Comparison of ENCODE assay signal across 8 cellular contexts in the genomic region with DNA sequence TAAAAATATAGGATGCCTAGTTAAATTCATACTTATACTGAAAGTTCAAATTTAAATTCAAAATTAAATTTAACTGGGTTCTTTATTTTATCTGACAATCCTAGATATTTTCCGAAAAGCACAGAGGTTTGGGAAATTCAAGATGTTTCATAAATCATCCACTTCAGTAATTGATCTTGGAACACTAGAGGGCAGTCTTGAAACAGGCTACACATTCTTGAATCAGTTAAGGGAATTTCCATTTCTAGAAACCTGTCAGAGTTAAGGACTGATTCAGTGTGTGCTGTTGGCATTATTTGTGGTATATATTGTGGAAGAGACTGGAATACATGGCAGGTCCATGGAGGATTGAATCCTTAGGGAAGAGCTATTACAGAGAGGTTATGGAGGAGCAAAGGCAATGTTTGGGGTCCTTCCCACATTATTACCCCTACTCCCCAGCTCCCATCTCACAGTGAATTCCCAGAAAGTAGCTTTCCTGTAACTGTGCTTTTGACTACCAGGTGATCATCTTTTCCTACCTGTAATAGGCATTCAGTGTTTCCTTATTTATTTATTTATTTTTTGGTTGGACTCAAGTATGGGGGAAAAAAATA.
DNase-seq lines count a peak whose midpoint lies in the region; ATAC-seq and TF ChIP-seq lines count a peak whose summit lies in the region.

No MANE protein-coding gene starts in this region.

- intact Hi-C loops in gastrocnemius medialis (cut with DNase I; ENCODE audit: low total_unique reads): no loop called here

- CTCF ChIA-PET in AG04449 (lab: Yijun Ruan, JAX) (interaction anchor here (0.6 to 19.3 kb wide), 45 partner anchors 8 to 525 kb away, joined by 3 to 1033 read pairs (median 4); a partner anchor contains a TSS), GM10248 (lab: Yijun Ruan, JAX) (interaction anchor here (0.6 to 22.5 kb wide), 24 partner anchors 8 to 508 kb away, joined by 3 to 673 read pairs (median 5); a partner anchor contains a TSS)

- in situ Hi-C loops in gastrocnemius medialis (cut with MboI; ENCODE audit: low sequenced_read_pairs in 4 of 4): loop anchor here in 2 of 4 donors (10.0 kb wide), 2 partner anchors 499 to 509 kb away; no protein-coding TSS in a partner anchor

- DNase-seq in AG04449 (ENCODE audit: low read depth, low spot score) (peak; percentile 41), GM10248 (ENCODE audit: extremely low spot score) (peak; percentile 71), NCI-H1436 (lab: John Stamatoyannopoulos, UW) (peak; percentile 47), WERI-Rb-1 (no peak), glomerular visceral epithelial cell (ENCODE audit: extremely low spot score) (peak; percentile 67), gastrocnemius medialis (no peak)

- no peaks in the 10 kb centered on the region for H3K36me3 ChIP-seq in WERI-Rb-1
- H3K36me3 ChIP-seq in gastrocnemius medialis: peaks cover 0 to 31% of the 10 kb centered on the region in 2 donors

- H3K4me1 ChIP-seq in gastrocnemius medialis: no peaks in the 10 kb centered on the region

- TF ChIP-seq CTCF in AG04449 (IDR thresholded peaks at IDR 0.05; ENCODE audit: insufficient read depth, low read length, missing control alignments): peak; percentile 61
- TF ChIP-seq CTCF in GM10248 (IDR thresholded peaks at IDR 0.05; ENCODE audit: control extremely low read depth, extremely low read depth, low read depth, missing control alignments): peak; percentile 64
- peak; percentile 59 for TF ChIP-seq CTCF in WERI-Rb-1 (IDR thresholded peaks at IDR 0.05; ENCODE audit: low read depth, low read length)
- TF ChIP-seq CTCF in gastrocnemius medialis (IDR thresholded peaks at IDR 0.05 in 4 of 5, conservative IDR thresholded peaks at IDR 0.05 in 1 of 5): peak in 4 of 5 experiments; percentile 20 to 49 (median 32)

- peak; percentile 74 for ATAC-seq in HG02588 (IDR thresholded peaks at IDR 0.05; ENCODE audit: unreplicated experiment)
- no peak for ATAC-seq in gastrocnemius medialis
- no peak for ATAC-seq in GM21360 (IDR thresholded peaks at IDR 0.05; ENCODE audit: unreplicated experiment)

- POLR2A ChIA-PET in AG04449 (lab: Yijun Ruan, JAX) (no interaction called here), GM10248 (lab: Yijun Ruan, JAX) (no interaction called here)

- TF ChIP-seq POLR2A in gastrocnemius medialis (IDR thresholded peaks at IDR 0.05): no peak

- no peak overlapping the region for H3K27ac ChIP-seq in WERI-Rb-1
- H3K27ac ChIP-seq in gastrocnemius medialis: no peak overlapping the region

- H3K9me3 ChIP-seq in WERI-Rb-1 (ENCODE audit: severe bottlenecking) (no peaks in the 10 kb centered on the region), gastrocnemius medialis (no peaks in the 10 kb centered on the region)

- H3K4me3 ChIP-seq in AG04449 (ENCODE audit: low read depth, low read length): no peak overlapping the region
- H3K4me3 ChIP-seq in WERI-Rb-1 (ENCODE audit: low read depth, low read length): no peak overlapping the region
- H3K4me3 ChIP-seq in gastrocnemius medialis: no peak overlapping the region

- H3K27me3 ChIP-seq in WERI-Rb-1 (ENCODE audit: insufficient read depth, low read depth, severe bottlenecking): no peaks in the 10 kb centered on the region
- H3K27me3 ChIP-seq in gastrocnemius medialis: no peaks in the 10 kb centered on the region

Comparison
In these comparisons a context has a peak if more than half of its experiments do, and no peak if none do; other contexts are left out.
1. DNase-seq: peak in AG04449 (single experiment), GM10248 (single experiment), NCI-H1436 (single experiment) and glomerular visceral epithelial cell (single experiment); none in WERI-Rb-1 (single experiment) and gastrocnemius medialis (0 of 2).
2. Peak in every context shown above with its lines, with median percentiles within 50 percentile points of each other: CTCF ChIP-seq.